27 cellular contexts compared by ENCODE assay signal in the genomic region with DNA sequence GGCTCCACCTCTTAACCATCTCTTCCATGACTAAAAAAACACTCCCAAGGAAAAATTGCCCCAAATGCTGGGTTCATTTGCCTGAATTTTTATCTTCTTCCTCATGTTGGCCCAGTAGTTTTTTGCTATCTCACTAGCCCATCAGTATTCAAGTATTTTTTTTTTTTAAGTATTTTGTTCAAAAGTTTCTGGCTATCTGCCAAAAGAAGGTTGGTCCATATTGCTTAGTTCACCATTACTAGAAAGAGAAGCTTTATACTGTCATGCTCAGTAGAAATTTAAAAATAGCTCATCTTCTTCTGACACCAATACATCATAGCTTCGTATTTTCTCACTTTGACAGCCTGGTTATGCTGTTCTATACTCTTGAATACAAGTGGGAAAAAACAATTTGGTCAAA.
"Had no signal": no experiment of that assay in that cellular context is flagged by ENCODE, and none has a peak within 500 bp of the region (broad histone marks: within the 10 kb centered on the region; RNA-seq: fewer than 3 reads in every experiment).

No MANE protein-coding gene starts in this region.

- DNase-seq: stimulated activated CD4-positive, alpha-beta T cell treated with anti-CD3 and anti-CD28 coated beads, Interleukin-2, amount 100 ng/mL, for 48 hours; stimulated activated CD4-positive, alpha-beta T cell treated with anti-CD3 and anti-CD28 coated beads, Interleukin-4, amount 100 ng/mL, for 1 hour; stimulated activated CD4-positive, alpha-beta T cell treated with anti-CD3 and anti-CD28 coated beads, Interleukin-4, amount 100 ng/mL, for 24 hours; stimulated activated CD4-positive, alpha-beta T cell treated with anti-CD3 and anti-CD28 coated beads, Interleukin-4, amount 100 ng/mL, for 4 hours; stimulated activated CD8-positive, alpha-beta memory T cell treated with anti-CD3 and anti-CD28 coated beads, Interleukin-4, amount 100 ng/mL, for 48 hours; stimulated activated naive B cell treated with anti-CD40 and anti-IgM and Interleukin-4, amounts not matched to agents 10 μg/mL and 1 μg/mL and 100 μg/mL, for 72 hours; stimulated activated naive CD4-positive, alpha-beta T cell; stimulated activated naive CD4-positive, alpha-beta T cell treated with Interleukin-2 at 50 U/mL for 16 hours; stimulated activated naive CD8-positive, alpha-beta T cell treated with anti-CD3 and anti-CD28 coated beads, Interleukin-15, amount 100 ng/mL, for 72 hours; stimulated activated naive CD8-positive, alpha-beta T cell treated with anti-CD3 and anti-CD28 coated beads, Interleukin-15, Interleukin-2, amounts not matched to agents 100 U/mL and 50 U/mL, for 24 hours; stomach; substantia nigra; testis; thyroid gland; tibial artery; transverse colon; trophoblast cell; upper lobe of left lung; uterus had no signal

- FAIRE-seq: urothelium cell line had no signal

- H3K9me3 ChIP-seq: suprapubic skin, testis, thyroid gland, upper lobe of left lung, upper lobe of right lung, vagina had no signal

- H3K36me3 ChIP-seq: stomach, suprapubic skin, thoracic aorta, thyroid gland, tibial artery, tibial nerve, transverse colon, upper lobe of left lung, upper lobe of right lung, uterus, vagina had no signal

- H3K27ac ChIP-seq: stomach, suprapubic skin, testis, thoracic aorta, thyroid gland, tibial artery, tibial nerve, transverse colon, upper lobe of left lung, upper lobe of right lung, uterus, vagina had no signal

- H3K4me1 ChIP-seq: testis, uterus, vagina had no signal

- H3K27me3 ChIP-seq: testis, thyroid gland, upper lobe of left lung, uterus, vagina had no signal

- H3K4me3 ChIP-seq: stomach, suprapubic skin, testis, thoracic aorta, thyroid gland, tibial artery, tibial nerve, transverse colon, upper lobe of left lung, upper lobe of right lung, uterus, vagina had no signal

- ATAC-seq: stimulated activated effector memory CD8-positive, alpha-beta T cell treated with anti-CD3 and anti-CD28 coated beads, Interleukin-12 subunit alpha, Interleukin-12 subunit beta, amount 100 ng/mL, for 72 hours; stimulated activated memory B cell treated with anti-CD40 and anti-IgM and Interleukin-4, amounts not matched to agents 10 μg/mL and 1 μg/mL and 100 μg/mL, for 72 hours; stimulated activated naive B cell treated with anti-CD40 and anti-IgM and Interleukin-4, amounts not matched to agents 10 μg/mL and 1 μg/mL and 100 μg/mL, for 72 hours; stimulated activated naive CD8-positive, alpha-beta T cell treated with anti-CD3 and anti-CD28 coated beads, Interleukin-15, amount 100 ng/mL, for 72 hours; stimulated activated naive CD8-positive, alpha-beta T cell treated with anti-CD3 and anti-CD28 coated beads, Interleukin-15, Interleukin-2, amounts not matched to agents 100 U/mL and 50 U/mL, for 24 hours; upper lobe of right lung had no signal
